Comparison of ENCODE assay signal across 20 cellular contexts in genomic region chr6:154506108-154506507, GRCh38. TPM values are rescaled to one million over a fixed set of nuclear protein-coding genes. Genes with fewer than 3 reads are reported as not detected.
DNase-seq lines count a peak whose midpoint lies in the region; ATAC-seq, FAIRE-seq and TF ChIP-seq lines count a peak whose summit lies in the region.
"Had no signal": no experiment of that assay in that cellular context is flagged by ENCODE, and none has a peak within 500 bp of the region (broad histone marks: within the 10 kb centered on the region; RNA-seq: fewer than 3 reads in every experiment).

No MANE protein-coding gene starts in this region.

- H3K9ac ChIP-seq in K562 (ENCODE audit: insufficient read depth in 1 of 2, low read depth in 2 of 2, low read length in 2 of 2) = no peak overlapping the region
- H3K9ac ChIP-seq in liver (ENCODE audit: low read depth in 1 of 2, low read length in 2 of 2) = no peak overlapping the region
- H3K9ac ChIP-seq: GM23248 had no signal

- H3K4me2 ChIP-seq in K562 (ENCODE audit: insufficient read depth, low read length) = no peak overlapping the region

- TF ChIP-seq RAD21 in K562 (CRISPR knock-in tag; conservative IDR thresholded peaks at IDR 0.05 in 1 of 2, IDR thresholded peaks at IDR 0.05 in 1 of 2) (no peak), liver (IDR thresholded peaks at IDR 0.05) (no peak)

- H3K9me3 Mint-ChIP-seq in WTC11 (no peaks in the 10 kb centered on the region), type B pancreatic cell (no peaks in the 10 kb centered on the region)
- H3K9me3 Mint-ChIP-seq: CD8-positive, alpha-beta T cell had no signal

- no peak for DNase-seq in WTC11 (ENCODE audit: low spot score)
- no peak for DNase-seq in K562 (ENCODE audit: extremely low read depth in 1 of 4, low spot score in 3 of 4)
- DNase-seq in type B pancreatic cell (ENCODE audit: extremely low spot score, unreplicated experiment) = no peak
- no peak for DNase-seq in NCI-H82 (lab: John Stamatoyannopoulos, UW)
- DNase-seq in DMS153 (lab: John Stamatoyannopoulos, UW) = no peak
- DNase-seq in NK-92 treated with Interleukin-12 subunit alpha and Interleukin-12 subunit beta, amount 100 ng/mL, for 24 hours (lab: John Stamatoyannopoulos, UW) = no peak
- DNase-seq: Caco-2; CD4-positive, CD25-positive, alpha-beta regulatory T cell; CD8-positive, alpha-beta T cell; DMS79; EL; GDM1; GM23248; H7; HCEC 1CT had no signal

- H3K4me1 ChIP-seq in K562 (replicated peaks in 1 of 2; ENCODE audit: control insufficient read depth in 2 of 2, insufficient read depth in 2 of 2, low read length in 2 of 2) = peaks cover 15 to 21% of the 10 kb centered on the region in 2 experiments; a peak in 4 of 5 replicates
- peaks cover 4 to 34% (median 26%) of the 10 kb centered on the region in 4 donors for H3K4me1 ChIP-seq in liver (ENCODE audit: control insufficient read depth in 4 of 4, insufficient read depth in 4 of 4, low read length in 3 of 4)

- FAIRE-seq in K562 (lab: Jason Lieb, UNC) = no peak
- FAIRE-seq: GM12878, GM19239, H1 had no signal

- ATAC-seq in WTC11 (no peak), K562 (no peak)
- ATAC-seq: CD8-positive, alpha-beta T cell; GM12878 had no signal

- H3K79me2 ChIP-seq in K562 (ENCODE audit: control insufficient read depth, insufficient read depth, low read length) = peaks cover 88% of the 10 kb centered on the region

- intact Hi-C loops in K562 (cut with micrococcal nuclease) = no loop called here

- H3K36me3 ChIP-seq in K562 (ENCODE audit: control insufficient read depth, insufficient read depth, low read length) = peaks cover 29% of the 10 kb centered on the region
- no peaks in the 10 kb centered on the region for H3K36me3 ChIP-seq in liver (ENCODE audit: control insufficient read depth in 4 of 4, insufficient read depth in 3 of 4, low read depth in 1 of 4, low read length in 3 of 4)

- H3K27me3 Mint-ChIP-seq in WTC11 (ENCODE audit: low read depth) = peaks cover 78% of the 10 kb centered on the region
- no peaks in the 10 kb centered on the region for H3K27me3 Mint-ChIP-seq in type B pancreatic cell

- BruUV-seq in K562 (replicated peaks; lab: Mats Ljungman, UMichigan) = no TSS peak

- CTCF ChIA-PET in WTC11 (lab: Charles Lee) (no interaction called here), K562 (lab: Yijun Ruan, JAX; ENCODE audit: low intra/inter-chr PET ratio) (no interaction called here)

- H3K27ac ChIP-seq in K562 (ENCODE audit: extremely low read depth, low read depth, low read length) (no peak overlapping the region), liver (ENCODE audit: low read depth in 1 of 2, low read length in 2 of 2) (peak overlapping the region in 1 of 2 donors; percentile 66)
- H3K27ac ChIP-seq: C4-2B, GM23248 had no signal

- H3K9me1 ChIP-seq in K562 (ENCODE audit: control insufficient read depth, insufficient read depth, low read length) = no peaks in the 10 kb centered on the region

- POLR2A ChIA-PET in WTC11 (lab: Charles Lee) = no interaction called here
- POLR2A ChIA-PET in K562 (lab: Yijun Ruan, JAX) = no interaction called here

- in situ Hi-C loops in K562 (cut with MboI) = loop anchor here (25.0 kb wide), 1 partner anchor 1519 kb away; the partner anchor contains the start of gene FBXO5

- no peak for TF ChIP-seq POLR2A in K562 (conservative IDR thresholded peaks at IDR 0.05)

- no peaks in the 10 kb centered on the region for H4K20me1 ChIP-seq in K562 (replicated peaks; ENCODE audit: control insufficient read depth, insufficient read depth, low read length)

- H3K4me1 Mint-ChIP-seq in WTC11 (peaks cover 28% of the 10 kb centered on the region), type B pancreatic cell (ENCODE audit: unreplicated experiment) (peaks cover 34% of the 10 kb centered on the region)

- no peak for TF ChIP-seq EP300 in K562 (IDR thresholded peaks at IDR 0.05; ENCODE audit: low read length)

- H3K36me3 Mint-ChIP-seq in WTC11 (no peaks in the 10 kb centered on the region; the same call in 1 of the 2 replicates), type B pancreatic cell (peaks cover 40% of the 10 kb centered on the region)
- H3K36me3 Mint-ChIP-seq: CD8-positive, alpha-beta T cell had no signal

- TF ChIP-seq CTCF in WTC11 (IDR thresholded peaks at IDR 0.05) (no peak), K562 (IDR thresholded peaks at IDR 0.05 in 2 of 3, conservative IDR thresholded peaks at IDR 0.05 in 1 of 3; ENCODE audit: insufficient read depth in 2 of 3, low read depth in 1 of 3, low read length in 3 of 3) (no peak), liver (IDR thresholded peaks at IDR 0.05; ENCODE audit: low read depth, low read length, missing input control) (no peak), type B pancreatic cell (conservative IDR thresholded peaks at IDR 0.05) (no peak)

- H3K9me3 ChIP-seq in K562 (replicated peaks; ENCODE audit: control insufficient read depth, insufficient read depth, low read depth, low read length) = no peaks in the 10 kb centered on the region
- H3K9me3 ChIP-seq in liver (ENCODE audit: control insufficient read depth in 4 of 4, low read length in 3 of 4) = no peaks in the 10 kb centered on the region
- H3K9me3 ChIP-seq: Caco-2 had no signal

- no peak overlapping the region for H3K4me3 ChIP-seq in K562
- H3K4me3 ChIP-seq in liver (ENCODE audit: low read depth in 1 of 3, low read length in 3 of 3) = no peak overlapping the region
- H3K4me3 ChIP-seq: GM12878, GM23248 had no signal

- no peak overlapping the region for H3K4me3 Mint-ChIP-seq in WTC11
- H3K4me3 Mint-ChIP-seq in type B pancreatic cell = peak overlapping the region; percentile 34
- H3K4me3 Mint-ChIP-seq: CD4-positive, CD25-positive, alpha-beta regulatory T cell; CD8-positive, alpha-beta T cell had no signal

- H3K27me3 ChIP-seq in K562 (ENCODE audit: control insufficient read depth in 2 of 2, insufficient read depth in 2 of 2, low read length in 2 of 2) (no peaks in the 10 kb centered on the region), liver (ENCODE audit: control insufficient read depth in 4 of 4, insufficient read depth in 4 of 4, low read length in 3 of 4) (no peaks in the 10 kb centered on the region)

- H3K27ac Mint-ChIP-seq in WTC11 (no peak overlapping the region), type B pancreatic cell (no peak overlapping the region)
- H3K27ac Mint-ChIP-seq: CD8-positive, alpha-beta T cell had no signal

- no peak overlapping the region for H2AFZ ChIP-seq in K562 (ENCODE audit: low read depth, low read length)
- H2AFZ ChIP-seq: GM23248 had no signal

TF ChIP-seq in WTC11, 78 proteins besides CTCF, POLR2A, EP300 and RAD21 (continues in another document):
- no peak for TF ChIP-seq ATF1 (CRISPR knock-in tag; IDR thresholded peaks at IDR 0.05)

TF ChIP-seq in K562, 482 proteins besides CTCF, POLR2A, EP300 and RAD21 (continues in another document):
- TF ChIP-seq NCOA2 (IDR thresholded peaks at IDR 0.05; ENCODE audit: partially characterized antibody in 2 of 2) = no peak
- TF ChIP-seq KLF10 (CRISPR knock-in tag; IDR thresholded peaks at IDR 0.05) = no peak
- 0 out of 4 replicates have a peak, but pooled peaks of 1 of the 2 experiments have one; percentile 56 for TF ChIP-seq CSDE1 (IDR thresholded peaks at IDR 0.05)
- no peak for TF ChIP-seq RBM22 (IDR thresholded peaks at IDR 0.05; ENCODE audit: low read depth, low read length, poor library complexity, severe bottlenecking)

TF ChIP-seq in liver, 16 proteins besides CTCF, POLR2A, EP300 and RAD21 (continues in another document):
- peak; percentile 50 for TF ChIP-seq MAX (IDR thresholded peaks at IDR 0.05)

RNA-seq across cellular contexts. Expression of gene CNKSR3, which starts 4.4 kb away (rescaled TPM):
- total RNA-seq in WTC11 (2021) (3.9 to 5.7 TPM (median 4.0 TPM) in 3 replicates), K562 (2014; rRNA removed) (6.7 and 11.6 TPM in 2 replicates), K562 (2014; rRNA removed; fragmentation: Illumina TruSeq; extraction: Trizol) (19.4 and 20.6 TPM in 2 replicates), K562 (2015; rRNA removed; fragmentation: Illumina TruSeq; extraction: Trizol) (17.4 and 18.6 TPM in 2 replicates), K562 (2021) (25.7 and 27.9 TPM in 2 replicates), liver (10 to 100 TPM in 1 of 2 donors, 1 to 10 TPM in 1; 6.4 to 22.7 TPM), type B pancreatic cell (ENCODE audit: low replicate concordance) (18.4 and 31.0 TPM in 2 replicates)
- total RNA-seq in K562 (2011; cell fraction: chromatin; rRNA removed; ENCODE audit: low replicate concordance) = 10.5 and 14.3 TPM in 2 replicates
- total RNA-seq in K562 (2011; cell fraction: nucleolus; rRNA removed) = 4.2 and 4.6 TPM in 2 replicates
- total RNA-seq in K562 (2011; cell fraction: nucleoplasm; rRNA removed) = 7.0 and 15.1 TPM in 2 replicates
- polyA plus RNA-seq in K562 (2011; rRNA removed) (7.1 and 8.1 TPM in 2 replicates), K562 (2014; fragmentation: Illumina TruSeq; extraction: Trizol) (24.2 and 29.6 TPM in 2 replicates), K562 (2014; fragmentation: Nextera tagmentation; extraction: Ambion mirVana) (1 to 10 TPM; 4.5 to 5.3 TPM), K562 (2014; rRNA removed) (9.5 and 9.7 TPM in 2 replicates), liver (10 to 100 TPM; 12.3 to 17.7 TPM)
- 4.9 and 5.0 TPM in 2 replicates for polyA plus RNA-seq in K562 (2011; cell fraction: cytosol; rRNA removed)
- 5.8 and 8.4 TPM in 2 replicates for polyA plus RNA-seq in K562 (2011; cell fraction: nucleus; rRNA removed)
- 5.2 and 13.5 TPM in 2 replicates for polyA plus RNA-seq in K562 (2012)
- polyA minus RNA-seq in K562 (2011; rRNA and poly(A)+ RNA removed) = 11.9 and 12.1 TPM in 2 replicates
- 5.2 and 6.2 TPM in 2 replicates for polyA minus RNA-seq in K562 (2011; cell fraction: cytosol; rRNA and poly(A)+ RNA removed)
- polyA minus RNA-seq in K562 (2011; cell fraction: nucleus; rRNA and poly(A)+ RNA removed) = 3.0 and 5.4 TPM in 2 replicates
- total RNA-seq: CD8-positive, alpha-beta T cell had no signal
- polyA plus RNA-seq: CD4-positive, CD25-positive, alpha-beta regulatory T cell had no signal

Comparison
In these comparisons a context has a peak if more than half of its experiments do, and no peak if none do; other contexts are left out.
1. Of the 49 proteins assayed by ChIP-seq in both K562 and WTC11: peak only in K562: none; only in WTC11: none; in both: ZNF512; in neither: 48.